In genomic region chr10:80195046-80195574, GRCh38 we compare ENCODE assay signal across 11 cellular contexts. TPM values are rescaled to one million over a fixed set of nuclear protein-coding genes. Genes with fewer than 3 reads are reported as not detected.
DNase-seq lines count a peak whose midpoint lies in the region; ATAC-seq and TF ChIP-seq lines count a peak whose summit lies in the region.
"Had no signal": no experiment of that assay in that cellular context is flagged by ENCODE, and none has a peak within 500 bp of the region (broad histone marks: within the 10 kb centered on the region; RNA-seq: fewer than 3 reads in every experiment).

No MANE protein-coding gene starts in this region.

- H3K36me3 Mint-ChIP-seq in activated T-helper 2 cell treated with anti-CD3 and anti-CD28 coated beads, Interferon-gamma antibody, Interleukin-2, Interleukin-4, amounts not matched to agents 10 μg/mL and 5 μg/mL and 100 μg/mL, durations not matched to agents 14 hours and 24 hours and 36 hours (ENCODE audit: low read depth), result peaks cover 48% of the 10 kb centered on the region
- peaks cover 16% of the 10 kb centered on the region for H3K36me3 Mint-ChIP-seq in mesothelial cell of epicardium
- H3K36me3 Mint-ChIP-seq in type B pancreatic cell, result peaks cover 17% of the 10 kb centered on the region

- no peak overlapping the region for H3K4me3 Mint-ChIP-seq in activated T-helper 2 cell treated with anti-CD3 and anti-CD28 coated beads, Interferon-gamma antibody, Interleukin-2, Interleukin-4, amounts not matched to agents 10 μg/mL and 5 μg/mL and 100 μg/mL, durations not matched to agents 14 hours and 24 hours and 36 hours (ENCODE audit: low read depth)
- no peak overlapping the region for H3K4me3 Mint-ChIP-seq in mesothelial cell of epicardium
- no peak overlapping the region for H3K4me3 Mint-ChIP-seq in type B pancreatic cell

- TF ChIP-seq CTCF in heart left ventricle (IDR thresholded peaks at IDR 0.05), result no peak
- no peak for TF ChIP-seq CTCF in mesothelial cell of epicardium (IDR thresholded peaks at IDR 0.05; ENCODE audit: unreplicated experiment)
- no peak for TF ChIP-seq CTCF in type B pancreatic cell (conservative IDR thresholded peaks at IDR 0.05)
- no peak for TF ChIP-seq CTCF in mucosa of descending colon (IDR thresholded peaks at IDR 0.05)

- intact Hi-C loops in heart left ventricle (cut with DNase I), result no loop called here
- intact Hi-C loops in Right ventricle myocardium superior (cut with DNase I), result no loop called here
- intact Hi-C loops in activated T-helper 2 cell treated with anti-CD3 and anti-CD28 coated beads, Interferon-gamma antibody, Interleukin-2, Interleukin-4, amounts not matched to agents 10 μg/mL and 5 μg/mL and 100 μg/mL, durations not matched to agents 14 hours and 24 hours and 36 hours (cut with micrococcal nuclease), result no loop called here
- intact Hi-C loops in mucosa of descending colon (cut with DNase I, micrococcal nuclease), result no loop called here

- DNase-seq in heart left ventricle (no peak), Right ventricle myocardium superior (no peak), mesothelial cell of epicardium (ENCODE audit: low spot score in 2 of 2, unreplicated experiment in 2 of 2) (no peak), type B pancreatic cell (ENCODE audit: extremely low spot score, unreplicated experiment) (no peak), NCI-H446 treated with DMSO at 0.1 percent for 48 hours (lab: John Stamatoyannopoulos, UW) (no peak), hippocampal formation (lab: John Stamatoyannopoulos, UW) (no peak), mucosa of descending colon (no peak)
- no peak for DNase-seq in activated T-helper 2 cell treated with anti-CD3 and anti-CD28 coated beads, Interferon-gamma antibody, Interleukin-2, Interleukin-4, amounts not matched to agents 10 μg/mL and 5 μg/mL and 100 μg/mL, durations not matched to agents 14 hours and 24 hours and 36 hours (ENCODE audit: low spot score)
- DNase-seq: KG1, NCI-H2107 had no signal

- H3K4me3 ChIP-seq in heart left ventricle, result no peak overlapping the region
- H3K4me3 ChIP-seq in mucosa of descending colon, result no peak overlapping the region

- peak overlapping the region; percentile 82 for H3K27ac Mint-ChIP-seq in activated T-helper 2 cell treated with anti-CD3 and anti-CD28 coated beads, Interferon-gamma antibody, Interleukin-2, Interleukin-4, amounts not matched to agents 10 μg/mL and 5 μg/mL and 100 μg/mL, durations not matched to agents 14 hours and 24 hours and 36 hours
- H3K27ac Mint-ChIP-seq in mesothelial cell of epicardium (peak overlapping the region; percentile 90), type B pancreatic cell (peak overlapping the region; percentile 91)

- H3K4me1 Mint-ChIP-seq in activated T-helper 2 cell treated with anti-CD3 and anti-CD28 coated beads, Interferon-gamma antibody, Interleukin-2, Interleukin-4, amounts not matched to agents 10 μg/mL and 5 μg/mL and 100 μg/mL, durations not matched to agents 14 hours and 24 hours and 36 hours (ENCODE audit: low read depth), result peaks cover 61% of the 10 kb centered on the region
- H3K4me1 Mint-ChIP-seq in mesothelial cell of epicardium, result peaks cover 51% of the 10 kb centered on the region
- H3K4me1 Mint-ChIP-seq in type B pancreatic cell (ENCODE audit: unreplicated experiment), result peaks cover 32% of the 10 kb centered on the region

- H3K36me3 ChIP-seq in heart left ventricle (peaks cover 0 to 12% (median 0%) of the 10 kb centered on the region in 9 donors), mucosa of descending colon (ENCODE audit: low read depth) (no peaks in the 10 kb centered on the region)

- peak overlapping the region in 11 of 12 donors; percentile 22 to 100 (median 99) for H3K27ac ChIP-seq in heart left ventricle
- H3K27ac ChIP-seq: C4-2B had no signal

- 50 to 78% (median 67%) methylated on average over 4 of the region's 4 CpGs for WGBS in heart left ventricle, 4 donors

- peaks cover 0 to 9% (median 0%) of the 10 kb centered on the region in 12 donors for H3K9me3 ChIP-seq in heart left ventricle
- no peaks in the 10 kb centered on the region for H3K9me3 ChIP-seq in mucosa of descending colon

- H3K27me3 ChIP-seq in heart left ventricle, result no peaks in the 10 kb centered on the region

- ATAC-seq in heart left ventricle, result no peak
- no peak for ATAC-seq in Right ventricle myocardium superior (ENCODE audit: poor library complexity)
- no peak for ATAC-seq in mucosa of descending colon

- H3K27me3 Mint-ChIP-seq in activated T-helper 2 cell treated with anti-CD3 and anti-CD28 coated beads, Interferon-gamma antibody, Interleukin-2, Interleukin-4, amounts not matched to agents 10 μg/mL and 5 μg/mL and 100 μg/mL, durations not matched to agents 14 hours and 24 hours and 36 hours (ENCODE audit: low read depth), result no peaks in the 10 kb centered on the region
- H3K27me3 Mint-ChIP-seq in mesothelial cell of epicardium (ENCODE audit: low read depth) (no peaks in the 10 kb centered on the region), type B pancreatic cell (no peaks in the 10 kb centered on the region)

- H3K4me1 ChIP-seq in heart left ventricle, result peaks cover 13 to 96% (median 85%) of the 10 kb centered on the region in 12 donors
- peaks cover 82% of the 10 kb centered on the region for H3K4me1 ChIP-seq in mucosa of descending colon (ENCODE audit: low read depth)

- peaks cover 17% of the 10 kb centered on the region for H3K9me3 Mint-ChIP-seq in activated T-helper 2 cell treated with anti-CD3 and anti-CD28 coated beads, Interferon-gamma antibody, Interleukin-2, Interleukin-4, amounts not matched to agents 10 μg/mL and 5 μg/mL and 100 μg/mL, durations not matched to agents 14 hours and 24 hours and 36 hours
- H3K9me3 Mint-ChIP-seq in mesothelial cell of epicardium, result peaks cover 10% of the 10 kb centered on the region
- H3K9me3 Mint-ChIP-seq in type B pancreatic cell, result no peaks in the 10 kb centered on the region

- TF ChIP-seq POLR2A in heart left ventricle (IDR thresholded peaks at IDR 0.05), result no peak

RNA-seq across cellular contexts. Expression of gene ANXA11, which starts 10.2 kb away (rescaled TPM):
- total RNA-seq in heart left ventricle (100 to 1,000 TPM; 281 to 440 (median 368) TPM), Right ventricle myocardium superior (434 TPM), mesothelial cell of epicardium (215 to 238 TPM (median 226 TPM) in 3 replicates), type B pancreatic cell (ENCODE audit: low replicate concordance) (122 and 248 TPM in 2 replicates), mucosa of descending colon (100 to 1,000 TPM; 252 to 424 (median 367) TPM)
- polyA plus RNA-seq in heart left ventricle, result 100 to 1,000 TPM; 152 to 487 TPM
- 251 and 264 TPM in 2 replicates for total RNA-seq in activated T-helper 2 cell treated with anti-CD3 and anti-CD28 coated beads, Interferon-gamma antibody, Interleukin-2, Interleukin-4, amounts not matched to agents 10 μg/mL and 5 μg/mL and 100 μg/mL, durations not matched to agents 14 hours and 24 hours and 36 hours
